8 cellular contexts compared by ENCODE assay signal in genomic region chrX:101206471-101206870, GRCh38. TPM values are rescaled to one million over a fixed set of nuclear protein-coding genes. Genes with fewer than 3 reads are reported as not detected.
A peak's percentile ranks its signal among the peaks of the same experiment; 100 is the strongest.
DNase-seq lines count a peak whose midpoint lies in the region; ATAC-seq and TF ChIP-seq lines count a peak whose summit lies in the region.

No MANE protein-coding gene starts in this region.

- no peak overlapping the region for H3K4me2 ChIP-seq in neural progenitor cell

- POLR2A ChIA-PET in AG04450 (lab: Yijun Ruan, JAX) = no interaction called here

- H3K79me2 ChIP-seq in neural progenitor cell (ENCODE audit: low read depth) = no peaks in the 10 kb centered on the region

- H3K9me3 Mint-ChIP-seq in neural progenitor cell = peaks cover 4% of the 10 kb centered on the region

- no peak overlapping the region for H3K27ac Mint-ChIP-seq in neural progenitor cell

- 35 to 40% methylated on average over 3 of the region's 3 CpGs for WGBS in body of pancreas, 2 donors
- 37 to 41% methylated on average over 3 of the region's 3 CpGs for WGBS in lower leg skin, 2 donors

- no peaks in the 10 kb centered on the region for H4K20me1 ChIP-seq in neural progenitor cell (ENCODE audit: low read depth)

- H3K36me3 ChIP-seq in body of pancreas (replicated peaks in 1 of 2; ENCODE audit: insufficient read depth in 1 of 2, low read depth in 2 of 2) (no peaks in the 10 kb centered on the region), neural progenitor cell (no peaks in the 10 kb centered on the region), vagina (no peaks in the 10 kb centered on the region)

- H3K4me1 Mint-ChIP-seq in neural progenitor cell = peaks cover 13% of the 10 kb centered on the region

- TF ChIP-seq CTCF in AG04450 (IDR thresholded peaks at IDR 0.05; ENCODE audit: low read depth, low read length) (peak; percentile 56), GM12864 (IDR thresholded peaks at IDR 0.05; ENCODE audit: low read depth, low read length, missing control alignments) (peak; percentile 42), body of pancreas (IDR thresholded peaks at IDR 0.05) (peak in 4 of 7 experiments; percentile 9 to 34 (median 20)), neural progenitor cell (IDR thresholded peaks at IDR 0.05) (peak; percentile 38), lower leg skin (IDR thresholded peaks at IDR 0.05) (no peak), vagina (IDR thresholded peaks at IDR 0.05) (no peak)

- H3K4me3 ChIP-seq in AG04450 (ENCODE audit: low read depth, low read length) (no peak overlapping the region), GM12864 (ENCODE audit: low read depth, low read length) (no peak overlapping the region), body of pancreas (no peak overlapping the region), neural progenitor cell (no peak overlapping the region), lower leg skin (ENCODE audit: low read depth, poor library complexity, severe bottlenecking) (no peak overlapping the region), vagina (no peak overlapping the region)

- DNase-seq in AG04450 (ENCODE audit: low read depth, low spot score) = no peak
- DNase-seq in GM12864 (ENCODE audit: low read depth) = no peak
- peak; percentile 49 for DNase-seq in NCI-H1694 (lab: John Stamatoyannopoulos, UW)
- no peak for DNase-seq in body of pancreas
- peak; percentile 9 for DNase-seq in neural progenitor cell (ENCODE audit: low spot score)
- no peak for DNase-seq in lower leg skin (ENCODE audit: low spot score in 2 of 2)
- no peak for DNase-seq in vagina (ENCODE audit: extremely low spot score in 2 of 2)

- no peaks in the 10 kb centered on the region for H3K9me3 ChIP-seq in AG04450 (ENCODE audit: control insufficient read depth, insufficient read depth, low read length)
- no peaks in the 10 kb centered on the region for H3K9me3 ChIP-seq in body of pancreas
- no peaks in the 10 kb centered on the region for H3K9me3 ChIP-seq in neural progenitor cell (ENCODE audit: low read depth)
- H3K9me3 ChIP-seq in vagina = no peaks in the 10 kb centered on the region

- no peak overlapping the region for H3K9ac ChIP-seq in neural progenitor cell

- H3K27me3 ChIP-seq in AG04450 (ENCODE audit: control insufficient read depth, insufficient read depth, low read length) = no peaks in the 10 kb centered on the region
- H3K27me3 ChIP-seq in body of pancreas = peaks cover 0 to 4% of the 10 kb centered on the region in 2 donors
- H3K27me3 ChIP-seq in neural progenitor cell = no peaks in the 10 kb centered on the region
- H3K27me3 ChIP-seq in vagina = no peaks in the 10 kb centered on the region

- no peaks in the 10 kb centered on the region for H3F3A ChIP-seq in neural progenitor cell (ENCODE audit: low read depth)

- CTCF ChIA-PET in AG04450 (lab: Charles Lee) = no interaction called here

- no peak overlapping the region for H3K4me3 Mint-ChIP-seq in neural progenitor cell

- no peaks in the 10 kb centered on the region for H3K36me3 Mint-ChIP-seq in neural progenitor cell

- ATAC-seq in HG02588 (IDR thresholded peaks at IDR 0.05; ENCODE audit: unreplicated experiment) (peak; percentile 70), body of pancreas (no peak)

- intact Hi-C loops in body of pancreas (cut with DNase I) (no loop called here), lower leg skin (cut with DNase I; ENCODE audit: low total_unique reads) (no loop called here), vagina (cut with DNase I) (no loop called here)

- no peak overlapping the region for H2AFZ ChIP-seq in neural progenitor cell (replicated peaks)

- TF ChIP-seq POLR2A in body of pancreas (IDR thresholded peaks at IDR 0.05) (no peak), lower leg skin (IDR thresholded peaks at IDR 0.05) (no peak), vagina (IDR thresholded peaks at IDR 0.05) (no peak)

- no peak overlapping the region for H3K27ac ChIP-seq in AG04450 (ENCODE audit: low read depth, low read length)
- no peak overlapping the region for H3K27ac ChIP-seq in body of pancreas
- no peak overlapping the region for H3K27ac ChIP-seq in neural progenitor cell
- H3K27ac ChIP-seq in vagina = no peak overlapping the region

- no peaks in the 10 kb centered on the region for H3K4me1 ChIP-seq in body of pancreas
- peaks cover 7% of the 10 kb centered on the region for H3K4me1 ChIP-seq in neural progenitor cell
- H3K4me1 ChIP-seq in vagina = no peaks in the 10 kb centered on the region

- peaks cover 2% of the 10 kb centered on the region for H3K27me3 Mint-ChIP-seq in neural progenitor cell (ENCODE audit: insufficient read depth, low read depth)

RNA-seq across cellular contexts. Expression of gene DRP2, which starts 13.1 kb away (rescaled TPM):
- 4.3 and 5.5 TPM in 2 replicates for polyA plus RNA-seq in AG04450 (2011; rRNA removed)
- polyA minus RNA-seq in AG04450 (2011; rRNA and poly(A)+ RNA removed) = 9.4 and 10.0 TPM in 2 replicates
- total RNA-seq in body of pancreas (not detected), neural progenitor cell (ENCODE audit: low replicate concordance) (1.4 and 2.2 TPM in 2 replicates), lower leg skin (under 1 TPM; 0.08 to 0.39 (median 0.18) TPM), vagina (1.5 TPM)

Comparison
In these comparisons a context has a peak if more than half of its experiments do, and no peak if none do; other contexts are left out.
1. DNase-seq: peak in NCI-H1694 (single experiment) and neural progenitor cell (single experiment); none in AG04450 (single experiment), GM12864 (single experiment), body of pancreas (0 of 4), lower leg skin (0 of 2) and vagina (0 of 2).
2. CTCF ChIP-seq: peak in AG04450 (single experiment), GM12864 (single experiment), body of pancreas (4 of 7) and neural progenitor cell (single experiment); none in lower leg skin (0 of 3) and vagina (0 of 3).